In the genomic region with DNA sequence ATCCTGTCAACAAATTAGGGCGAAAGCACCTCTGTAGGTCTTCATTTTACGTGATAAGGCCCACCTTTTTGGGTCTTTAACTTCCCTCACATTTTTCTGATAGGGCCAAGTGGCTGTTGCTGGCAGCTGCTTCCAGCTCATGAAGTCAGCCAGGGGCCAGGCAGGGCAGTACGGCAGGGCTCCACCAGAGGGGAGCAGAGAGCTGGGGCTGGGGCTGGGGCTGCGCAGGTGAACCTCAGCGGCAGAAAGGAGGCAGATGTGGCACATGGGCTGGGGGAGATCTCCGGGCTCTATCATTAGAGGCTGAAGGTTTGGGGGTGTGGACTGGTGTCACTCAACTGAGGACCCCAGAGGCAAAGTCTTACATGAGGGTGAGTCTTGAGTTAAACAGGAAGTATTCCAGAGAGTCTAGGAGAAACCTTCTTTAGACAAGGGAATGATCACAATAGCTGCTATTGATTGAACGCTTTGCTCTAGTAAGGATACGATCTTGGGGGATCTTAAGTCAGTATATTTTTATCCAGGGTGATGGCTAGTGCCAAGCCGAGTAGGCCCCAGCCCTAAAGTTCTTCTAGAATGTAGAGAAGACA, we compare ENCODE assay signal across 8 cellular contexts.
A peak's percentile ranks its signal among the peaks of the same experiment; 100 is the strongest.
DNase-seq lines count a peak whose midpoint lies in the region; ATAC-seq and TF ChIP-seq lines count a peak whose summit lies in the region.

No MANE protein-coding gene starts in this region.

- DNase-seq in AML-193 (lab: John Stamatoyannopoulos, UW) (peak; percentile 24 to 36), GM19240 (ENCODE audit: insufficient read length, low spot score) (peak; percentile 41), RPMI8226 (peak; percentile 76), sciatic nerve (ENCODE audit: low spot score) (peak; percentile 64)
- peak; percentile 44 to 47 for DNase-seq in activated T-helper 1 cell treated with anti-CD3 and anti-CD28 coated beads, Interleukin-2, amount 50 U/mL, for 16 hours (ENCODE audit: low read depth in 1 of 2, low spot score in 1 of 2)

- TF ChIP-seq POLR2A in gastroesophageal sphincter (IDR thresholded peaks at IDR 0.05), result no peak

- 61 to 93% methylated on average over 3 to 4 of the region's 9 CpGs for WGBS in gastroesophageal sphincter (ENCODE audit: low coverage in 1 of 2), 2 donors

- peak in 3 of 4 experiments; percentile 71 to 89 (median 79) for TF ChIP-seq CTCF in gastroesophageal sphincter (IDR thresholded peaks at IDR 0.05)

- no peak for TF ChIP-seq EP300 in gastroesophageal sphincter (IDR thresholded peaks at IDR 0.05)

- no peak overlapping the region for H3K27ac ChIP-seq in gastroesophageal sphincter

- no peaks in the 10 kb centered on the region for H3K27me3 ChIP-seq in gastroesophageal sphincter

- H3K36me3 ChIP-seq in gastroesophageal sphincter, result no peaks in the 10 kb centered on the region

- ATAC-seq in HG03457 (IDR thresholded peaks at IDR 0.05; ENCODE audit: unreplicated experiment) (peak; percentile 72), gastroesophageal sphincter (peak; percentile 72), sciatic nerve (peak; percentile 66), HG02763 (IDR thresholded peaks at IDR 0.05; ENCODE audit: unreplicated experiment) (no peak)

- no peaks in the 10 kb centered on the region for H3K4me1 ChIP-seq in gastroesophageal sphincter

- no peaks in the 10 kb centered on the region for H3K9me3 ChIP-seq in gastroesophageal sphincter

- intact Hi-C loops in sciatic nerve (cut with DNase I), result no loop called here

- no peak overlapping the region for H3K4me3 ChIP-seq in gastroesophageal sphincter
